Comparison of ENCODE assay signal across 1 cellular context in the genomic region with DNA sequence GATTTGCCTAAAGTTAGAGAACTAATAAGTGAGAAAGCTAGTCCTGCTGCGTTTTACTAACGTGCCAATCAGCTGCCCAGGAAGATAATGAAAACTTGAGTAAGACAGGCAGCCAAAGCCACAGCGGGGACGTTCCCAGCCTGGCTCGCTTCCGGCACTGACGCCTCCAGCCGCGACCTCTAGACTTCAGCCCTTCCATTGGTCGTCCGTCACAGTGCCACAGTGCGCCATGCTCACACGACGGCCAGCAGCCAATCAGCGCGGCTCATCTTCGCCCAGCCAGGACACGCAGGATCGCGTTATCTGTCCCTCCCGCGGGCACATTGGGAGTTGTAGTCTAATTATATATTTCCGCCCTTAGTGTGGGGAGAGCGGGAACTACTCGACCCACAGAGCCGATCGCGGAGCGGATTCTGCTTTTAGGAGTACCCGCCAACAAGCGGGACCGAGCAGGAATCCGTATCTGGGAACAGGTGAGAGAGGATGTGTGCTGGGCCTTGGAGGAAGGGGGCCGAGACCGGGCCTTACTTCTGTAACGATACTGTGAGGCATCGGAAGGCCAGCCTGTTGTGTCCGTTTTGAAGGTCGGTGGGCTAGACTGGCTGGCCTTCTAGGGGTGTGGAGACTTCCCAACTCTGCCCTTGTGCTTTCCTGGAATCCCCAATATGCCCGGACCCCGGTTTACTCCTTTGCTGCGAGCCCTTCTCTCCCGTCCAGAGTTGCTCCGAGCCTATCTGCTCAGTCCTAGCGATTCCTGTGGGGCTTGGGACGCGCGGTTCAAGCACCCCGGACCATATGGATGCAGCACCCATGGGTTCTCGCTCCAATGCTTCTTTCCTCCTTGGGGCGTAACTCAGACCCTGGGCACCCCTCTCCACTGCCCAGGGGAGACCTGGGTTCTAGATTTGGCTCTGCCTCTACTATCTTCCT.
TF ChIP-seq lines count a peak whose summit lies in the region.

Gene FDPS, plus strand, starts transcription at position 374 of the 930 bp plus-strand sequence. CDS start 924 bp downstream, outside the sequence.

TF ChIP-seq in K562, 482 proteins besides CTCF, POLR2A, EP300 and RAD21 (continued from another document and continues in another):
- TF ChIP-seq, protein P1, sequence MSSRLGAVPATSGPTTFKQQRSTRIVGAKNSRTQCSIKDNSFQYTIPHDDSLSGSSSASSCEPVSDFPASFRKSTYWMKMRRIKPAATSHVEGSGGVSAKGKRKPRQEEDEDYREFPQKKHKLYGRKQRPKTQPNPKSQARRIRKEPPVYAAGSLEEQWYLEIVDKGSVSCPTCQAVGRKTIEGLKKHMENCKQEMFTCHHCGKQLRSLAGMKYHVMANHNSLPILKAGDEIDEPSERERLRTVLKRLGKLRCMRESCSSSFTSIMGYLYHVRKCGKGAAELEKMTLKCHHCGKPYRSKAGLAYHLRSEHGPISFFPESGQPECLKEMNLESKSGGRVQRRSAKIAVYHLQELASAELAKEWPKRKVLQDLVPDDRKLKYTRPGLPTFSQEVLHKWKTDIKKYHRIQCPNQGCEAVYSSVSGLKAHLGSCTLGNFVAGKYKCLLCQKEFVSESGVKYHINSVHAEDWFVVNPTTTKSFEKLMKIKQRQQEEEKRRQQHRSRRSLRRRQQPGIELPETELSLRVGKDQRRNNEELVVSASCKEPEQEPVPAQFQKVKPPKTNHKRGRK (tag; IDR thresholded peaks at IDR 0.05): no peak
- TF ChIP-seq CBFB (CRISPR knock-in tag; IDR thresholded peaks at IDR 0.05): no peak
- peak; percentile 77 to 84 for TF ChIP-seq NRF1 (conservative IDR thresholded peaks at IDR 0.05 in 1 of 2, IDR thresholded peaks at IDR 0.05 in 1 of 2)
- TF ChIP-seq ELK3 (CRISPR knock-in tag; IDR thresholded peaks at IDR 0.05): no peak
- TF ChIP-seq, protein P2, sequence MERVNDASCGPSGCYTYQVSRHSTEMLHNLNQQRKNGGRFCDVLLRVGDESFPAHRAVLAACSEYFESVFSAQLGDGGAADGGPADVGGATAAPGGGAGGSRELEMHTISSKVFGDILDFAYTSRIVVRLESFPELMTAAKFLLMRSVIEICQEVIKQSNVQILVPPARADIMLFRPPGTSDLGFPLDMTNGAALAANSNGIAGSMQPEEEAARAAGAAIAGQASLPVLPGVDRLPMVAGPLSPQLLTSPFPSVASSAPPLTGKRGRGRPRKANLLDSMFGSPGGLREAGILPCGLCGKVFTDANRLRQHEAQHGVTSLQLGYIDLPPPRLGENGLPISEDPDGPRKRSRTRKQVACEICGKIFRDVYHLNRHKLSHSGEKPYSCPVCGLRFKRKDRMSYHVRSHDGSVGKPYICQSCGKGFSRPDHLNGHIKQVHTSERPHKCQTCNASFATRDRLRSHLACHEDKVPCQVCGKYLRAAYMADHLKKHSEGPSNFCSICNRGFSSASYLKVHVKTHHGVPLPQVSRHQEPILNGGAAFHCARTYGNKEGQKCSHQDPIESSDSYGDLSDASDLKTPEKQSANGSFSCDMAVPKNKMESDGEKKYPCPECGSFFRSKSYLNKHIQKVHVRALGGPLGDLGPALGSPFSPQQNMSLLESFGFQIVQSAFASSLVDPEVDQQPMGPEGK (CRISPR knock-in tag; IDR thresholded peaks at IDR 0.05; ENCODE audit: borderline replicate concordance): no peak
- TF ChIP-seq, protein P3, sequence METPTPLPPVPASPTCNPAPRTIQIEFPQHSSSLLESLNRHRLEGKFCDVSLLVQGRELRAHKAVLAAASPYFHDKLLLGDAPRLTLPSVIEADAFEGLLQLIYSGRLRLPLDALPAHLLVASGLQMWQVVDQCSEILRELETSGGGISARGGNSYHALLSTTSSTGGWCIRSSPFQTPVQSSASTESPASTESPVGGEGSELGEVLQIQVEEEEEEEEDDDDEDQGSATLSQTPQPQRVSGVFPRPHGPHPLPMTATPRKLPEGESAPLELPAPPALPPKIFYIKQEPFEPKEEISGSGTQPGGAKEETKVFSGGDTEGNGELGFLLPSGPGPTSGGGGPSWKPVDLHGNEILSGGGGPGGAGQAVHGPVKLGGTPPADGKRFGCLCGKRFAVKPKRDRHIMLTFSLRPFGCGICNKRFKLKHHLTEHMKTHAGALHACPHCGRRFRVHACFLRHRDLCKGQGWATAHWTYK (CRISPR knock-in tag; IDR thresholded peaks at IDR 0.05): no peak; the same call in 1 of the 2 replicates
- TF ChIP-seq ZNF282 (CRISPR knock-in tag; IDR thresholded peaks at IDR 0.05): no peak
- TF ChIP-seq, protein P4, sequence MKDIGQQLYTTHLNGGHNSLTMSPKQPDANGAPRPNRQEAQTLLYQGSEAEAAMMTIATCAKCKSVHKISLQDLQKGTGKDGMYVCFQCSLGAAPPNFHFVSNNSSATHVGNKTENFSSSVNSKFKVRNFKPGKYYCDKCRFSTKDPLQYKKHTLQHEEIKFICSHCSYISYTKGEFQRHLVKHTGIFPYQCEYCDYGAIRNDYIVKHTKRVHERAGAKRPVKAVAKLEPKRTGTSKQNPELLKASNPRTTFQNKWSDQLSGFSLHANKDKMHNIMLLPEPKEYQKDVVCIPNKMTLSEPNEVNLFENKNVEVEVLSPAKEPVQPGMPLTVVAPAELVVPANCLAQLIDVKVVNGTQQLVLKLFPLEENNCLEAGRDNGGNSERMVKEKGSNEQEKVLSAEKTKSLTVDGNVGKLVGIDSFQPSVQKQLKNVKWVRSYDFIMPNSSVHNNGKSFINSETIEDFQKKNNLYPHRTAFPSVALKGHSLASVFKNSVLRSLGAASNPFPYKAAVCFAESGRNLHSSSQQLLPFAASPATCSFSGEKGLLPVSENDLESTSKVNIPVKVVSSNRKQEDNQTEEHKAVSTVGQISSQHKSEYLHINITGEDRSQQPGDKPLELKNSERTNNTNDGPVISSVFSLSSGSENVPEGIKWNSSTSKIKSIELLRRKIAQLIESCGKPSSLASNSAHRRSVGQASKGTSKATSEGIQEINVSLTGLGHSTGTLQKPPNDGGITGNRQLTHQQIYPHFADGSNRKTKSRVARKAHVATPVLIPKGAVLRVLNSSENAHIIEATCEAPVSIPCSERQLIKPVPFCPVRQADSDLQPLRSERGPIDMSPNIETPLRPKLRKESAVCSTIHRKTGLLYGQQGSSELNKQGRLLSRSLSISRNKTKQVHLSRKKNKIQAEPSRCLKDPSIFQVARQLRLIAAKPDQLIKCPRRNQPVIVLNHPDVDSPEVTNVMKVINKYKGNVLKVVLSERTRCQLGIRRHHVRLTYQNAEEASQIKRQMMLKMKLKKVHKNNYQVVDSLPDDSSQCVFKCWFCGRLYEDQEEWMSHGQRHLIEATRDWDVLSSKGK (CRISPR knock-in tag; IDR thresholded peaks at IDR 0.05): no peak
- no peak for TF ChIP-seq RBM39 (optimal IDR thresholded peaks at IDR 0.05; ENCODE audit: low read depth, low read length)
- peak; percentile 59 for TF ChIP-seq FOSL1 (tag; conservative IDR thresholded peaks at IDR 0.05)
- TF ChIP-seq TEAD4 (IDR thresholded peaks at IDR 0.05; ENCODE audit: low read length): peak; percentile 14
- no peak for TF ChIP-seq TEAD4 (CRISPR knock-in tag; IDR thresholded peaks at IDR 0.05; ENCODE audit: borderline replicate concordance)
- peak; percentile 90 for TF ChIP-seq NFYB (IDR thresholded peaks at IDR 0.05; ENCODE audit: extremely low read depth, insufficient read length)
- TF ChIP-seq SIN3B (IDR thresholded peaks at IDR 0.05; ENCODE audit: low read depth): peak; percentile 57
- TF ChIP-seq, protein P5, sequence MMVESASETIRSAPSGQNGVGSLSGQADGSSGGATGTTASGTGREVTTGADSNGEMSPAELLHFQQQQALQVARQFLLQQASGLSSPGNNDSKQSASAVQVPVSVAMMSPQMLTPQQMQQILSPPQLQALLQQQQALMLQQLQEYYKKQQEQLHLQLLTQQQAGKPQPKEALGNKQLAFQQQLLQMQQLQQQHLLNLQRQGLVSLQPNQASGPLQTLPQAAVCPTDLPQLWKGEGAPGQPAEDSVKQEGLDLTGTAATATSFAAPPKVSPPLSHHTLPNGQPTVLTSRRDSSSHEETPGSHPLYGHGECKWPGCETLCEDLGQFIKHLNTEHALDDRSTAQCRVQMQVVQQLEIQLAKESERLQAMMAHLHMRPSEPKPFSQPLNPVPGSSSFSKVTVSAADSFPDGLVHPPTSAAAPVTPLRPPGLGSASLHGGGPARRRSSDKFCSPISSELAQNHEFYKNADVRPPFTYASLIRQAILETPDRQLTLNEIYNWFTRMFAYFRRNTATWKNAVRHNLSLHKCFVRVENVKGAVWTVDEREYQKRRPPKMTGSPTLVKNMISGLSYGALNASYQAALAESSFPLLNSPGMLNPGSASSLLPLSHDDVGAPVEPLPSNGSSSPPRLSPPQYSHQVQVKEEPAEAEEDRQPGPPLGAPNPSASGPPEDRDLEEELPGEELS (CRISPR knock-in tag; IDR thresholded peaks at IDR 0.05; ENCODE audit: borderline replicate concordance): 0 out of 2 replicates have a peak, but pooled peaks have one; percentile 37
- peak; percentile 42 for TF ChIP-seq SMAD1 (IDR thresholded peaks at IDR 0.05; ENCODE audit: low read depth, low read length, partially characterized antibody)
- no peak for TF ChIP-seq PTRF (tag; IDR thresholded peaks at IDR 0.05)
- no peak for TF ChIP-seq BMI1 (IDR thresholded peaks at IDR 0.05; ENCODE audit: low read length)
- TF ChIP-seq ZNF23 (CRISPR knock-in tag; IDR thresholded peaks at IDR 0.05): no peak
- no peak for TF ChIP-seq KHSRP (IDR thresholded peaks at IDR 0.05)
- TF ChIP-seq POLR3G (IDR thresholded peaks at IDR 0.05; ENCODE audit: extremely low read depth, insufficient read length, insufficient replicate concordance): no peak
- no peak for TF ChIP-seq CBX8 (IDR thresholded peaks at IDR 0.05; ENCODE audit: borderline replicate concordance, extremely low read depth, low read depth, low read length, poor library complexity, severe bottlenecking)
- TF ChIP-seq, protein P6, sequence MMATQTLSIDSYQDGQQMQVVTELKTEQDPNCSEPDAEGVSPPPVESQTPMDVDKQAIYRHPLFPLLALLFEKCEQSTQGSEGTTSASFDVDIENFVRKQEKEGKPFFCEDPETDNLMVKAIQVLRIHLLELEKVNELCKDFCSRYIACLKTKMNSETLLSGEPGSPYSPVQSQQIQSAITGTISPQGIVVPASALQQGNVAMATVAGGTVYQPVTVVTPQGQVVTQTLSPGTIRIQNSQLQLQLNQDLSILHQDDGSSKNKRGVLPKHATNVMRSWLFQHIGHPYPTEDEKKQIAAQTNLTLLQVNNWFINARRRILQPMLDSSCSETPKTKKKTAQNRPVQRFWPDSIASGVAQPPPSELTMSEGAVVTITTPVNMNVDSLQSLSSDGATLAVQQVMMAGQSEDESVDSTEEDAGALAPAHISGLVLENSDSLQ (IDR thresholded peaks at IDR 0.05): peak; percentile 95
- TF ChIP-seq HSF4 (CRISPR knock-in tag; IDR thresholded peaks at IDR 0.05; ENCODE audit: borderline replicate concordance): no peak
- no peak for TF ChIP-seq ZNF57 (CRISPR knock-in tag; IDR thresholded peaks at IDR 0.05)
- no peak for TF ChIP-seq RHOXF2B (CRISPR knock-in tag; conservative IDR thresholded peaks at IDR 0.05)
- TF ChIP-seq MTA1 (IDR thresholded peaks at IDR 0.05; ENCODE audit: borderline replicate concordance): peak; percentile 96
- TF ChIP-seq REST (CRISPR knock-in tag; IDR thresholded peaks at IDR 0.05; ENCODE audit: low read depth): no peak
- TF ChIP-seq DMBX1 (CRISPR knock-in tag; IDR thresholded peaks at IDR 0.05; ENCODE audit: borderline replicate concordance): no peak
- TF ChIP-seq ZNF583 (CRISPR knock-in tag; IDR thresholded peaks at IDR 0.05): no peak
- no peak for TF ChIP-seq HEY1 (CRISPR knock-in tag; IDR thresholded peaks at IDR 0.05; ENCODE audit: borderline replicate concordance)
- TF ChIP-seq, protein P7, sequence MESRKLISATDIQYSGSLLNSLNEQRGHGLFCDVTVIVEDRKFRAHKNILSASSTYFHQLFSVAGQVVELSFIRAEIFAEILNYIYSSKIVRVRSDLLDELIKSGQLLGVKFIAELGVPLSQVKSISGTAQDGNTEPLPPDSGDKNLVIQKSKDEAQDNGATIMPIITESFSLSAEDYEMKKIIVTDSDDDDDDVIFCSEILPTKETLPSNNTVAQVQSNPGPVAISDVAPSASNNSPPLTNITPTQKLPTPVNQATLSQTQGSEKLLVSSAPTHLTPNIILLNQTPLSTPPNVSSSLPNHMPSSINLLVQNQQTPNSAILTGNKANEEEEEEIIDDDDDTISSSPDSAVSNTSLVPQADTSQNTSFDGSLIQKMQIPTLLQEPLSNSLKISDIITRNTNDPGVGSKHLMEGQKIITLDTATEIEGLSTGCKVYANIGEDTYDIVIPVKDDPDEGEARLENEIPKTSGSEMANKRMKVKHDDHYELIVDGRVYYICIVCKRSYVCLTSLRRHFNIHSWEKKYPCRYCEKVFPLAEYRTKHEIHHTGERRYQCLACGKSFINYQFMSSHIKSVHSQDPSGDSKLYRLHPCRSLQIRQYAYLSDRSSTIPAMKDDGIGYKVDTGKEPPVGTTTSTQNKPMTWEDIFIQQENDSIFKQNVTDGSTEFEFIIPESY (CRISPR knock-in tag; IDR thresholded peaks at IDR 0.05): peak; percentile 36; the same call in 1 of the 2 replicates
- TF ChIP-seq MCM3 (IDR thresholded peaks at IDR 0.05): no peak
